In the genomic region with DNA sequence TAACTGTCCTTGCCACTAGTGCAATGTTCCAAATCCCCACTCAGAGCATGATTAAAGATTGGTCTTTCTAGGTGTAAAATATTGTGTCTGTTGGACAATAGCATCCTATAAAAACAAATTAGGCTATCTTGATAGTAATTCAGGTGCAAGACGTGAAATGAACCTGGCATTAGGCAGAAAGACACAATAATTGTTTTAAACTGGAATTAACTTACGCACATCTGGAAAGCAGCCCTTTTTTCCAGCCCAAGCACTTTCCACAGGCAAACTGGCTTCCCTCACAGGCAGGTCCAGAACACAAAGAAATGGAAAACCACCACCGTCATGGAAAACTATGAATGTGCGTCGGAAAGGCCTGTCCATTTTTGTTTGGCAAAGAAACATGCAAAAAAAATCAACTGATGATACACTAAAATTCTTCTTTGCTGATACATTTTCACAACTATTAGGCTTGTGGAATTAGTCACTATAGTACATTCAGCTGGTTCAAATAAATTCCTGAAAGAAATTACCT, we compare ENCODE assay signal across 16 cellular contexts.
DNase-seq lines count a peak whose midpoint lies in the region; ATAC-seq and TF ChIP-seq lines count a peak whose summit lies in the region.
"Had no signal": no experiment of that assay in that cellular context is flagged by ENCODE, and none has a peak within 500 bp of the region (broad histone marks: within the 10 kb centered on the region; RNA-seq: fewer than 3 reads in every experiment).

No MANE protein-coding gene starts in this region.

- H3K4me3 ChIP-seq in AG10803 (ENCODE audit: low read length) = no peak overlapping the region
- no peak overlapping the region for H3K4me3 ChIP-seq in SK-N-SH (ENCODE audit: low read depth in 2 of 2, low read length in 1 of 2)
- no peak overlapping the region for H3K4me3 ChIP-seq in foreskin fibroblast (ENCODE audit: low read depth in 1 of 2, low read length in 2 of 2)
- no peak overlapping the region for H3K4me3 ChIP-seq in PC-3 (ENCODE audit: low read length)
- H3K4me3 ChIP-seq: GM23338, K562 had no signal

- H3K79me2 ChIP-seq in SK-N-SH (ENCODE audit: insufficient read depth) = no peaks in the 10 kb centered on the region
- H3K79me2 ChIP-seq in PC-3 (ENCODE audit: low read length) = no peaks in the 10 kb centered on the region

- H3K36me3 ChIP-seq in SK-N-SH (replicated peaks in 1 of 2; ENCODE audit: control insufficient read depth in 1 of 2, insufficient read depth in 2 of 2, low read length in 1 of 2) (no peaks in the 10 kb centered on the region), PC-3 (ENCODE audit: low read depth, low read length) (no peaks in the 10 kb centered on the region)
- H3K36me3 ChIP-seq: BE2C had no signal

- POLR2A ChIA-PET in SK-N-SH (lab: Yijun Ruan, JAX) (no interaction called here), PC-3 (lab: Charles Lee; ENCODE audit: unreplicated experiment) (no interaction called here)

- DNase-seq in AG10803 (ENCODE audit: low read depth) (peak; percentile 12), ELR (ENCODE audit: low read depth) (peak; percentile 4), SK-N-SH (peak; percentile 16), foreskin fibroblast (peak; percentile 1 to 14), omental fat pad (ENCODE audit: low spot score) (no peak), PC-3 (no peak), DMS114 treated with DMSO at 0.1 percent for 48 hours (lab: John Stamatoyannopoulos, UW; ENCODE audit: unreplicated experiment) (no peak)
- DNase-seq: 8988T; BE2C; CD8-positive, alpha-beta T cell; COR-L47; DND-41; H7 had no signal

- H4K20me1 ChIP-seq in SK-N-SH (ENCODE audit: insufficient read depth) (no peaks in the 10 kb centered on the region), PC-3 (ENCODE audit: low read length) (no peaks in the 10 kb centered on the region)

- ATAC-seq in omental fat pad (ENCODE audit: low FRiP score) = no peak
- ATAC-seq in GM19324 (IDR thresholded peaks at IDR 0.05; ENCODE audit: low FRiP score, unreplicated experiment) = no peak
- ATAC-seq in PC-3 = no peak
- ATAC-seq: CD8-positive, alpha-beta T cell; GM23338; K562 had no signal

- H3K9ac ChIP-seq in SK-N-SH (no peak overlapping the region), PC-3 (ENCODE audit: low read length) (no peak overlapping the region)

- intact Hi-C loops in PC-3 (cut with micrococcal nuclease) = no loop called here

- TF ChIP-seq CTCF in AG10803 (conservative IDR thresholded peaks at IDR 0.05; ENCODE audit: low read length) = no peak
- no peak for TF ChIP-seq CTCF in SK-N-SH (IDR thresholded peaks at IDR 0.05)
- no peak for TF ChIP-seq CTCF in foreskin fibroblast (IDR thresholded peaks at IDR 0.05; ENCODE audit: low read depth, low read length)
- TF ChIP-seq CTCF in omental fat pad (IDR thresholded peaks at IDR 0.05) = no peak
- no peak for TF ChIP-seq CTCF in PC-3 (conservative IDR thresholded peaks at IDR 0.05; ENCODE audit: low read depth, low read length)

- H3K4me2 ChIP-seq in SK-N-SH (no peak overlapping the region), PC-3 (ENCODE audit: low read length) (no peak overlapping the region)
- H3K4me2 ChIP-seq: GM23338 had no signal

- H3K9me2 ChIP-seq in SK-N-SH = no peaks in the 10 kb centered on the region
- no peaks in the 10 kb centered on the region for H3K9me2 ChIP-seq in PC-3 (replicated peaks; ENCODE audit: low read length)

- no TSS peak for BruUV-seq in PC-3 (replicated peaks; lab: Mats Ljungman, UMichigan)

- H3K27ac ChIP-seq in SK-N-SH (ENCODE audit: low read depth in 2 of 2, low read length in 1 of 2) = peak overlapping the region in 1 of 2 experiments; percentile 50; a peak in 2 of 4 replicates
- H3K27ac ChIP-seq in PC-3 (ENCODE audit: low read length) = no peak overlapping the region

- H3F3A ChIP-seq in SK-N-SH (replicated peaks; ENCODE audit: insufficient read depth) = no peaks in the 10 kb centered on the region
- H3F3A ChIP-seq in PC-3 (ENCODE audit: low read length, unreplicated experiment) = no peaks in the 10 kb centered on the region

- H2AFZ ChIP-seq in SK-N-SH (ENCODE audit: low read depth) = no peak overlapping the region
- no peak overlapping the region for H2AFZ ChIP-seq in PC-3 (ENCODE audit: low read length)
- H2AFZ ChIP-seq: GM23338 had no signal

- TF ChIP-seq EP300 in SK-N-SH (IDR thresholded peaks at IDR 0.05; ENCODE audit: borderline replicate concordance in 1 of 2, low read depth in 1 of 2, low read length in 1 of 2) = peak in 1 of 2 experiments; percentile 61; a peak in 1 of 4 replicates

- H3K27me3 ChIP-seq in SK-N-SH (ENCODE audit: insufficient read depth) (0 out of 2 replicates have a peak, but pooled peaks cover 7% of the 10 kb centered on the region), PC-3 (ENCODE audit: low read length) (peaks cover 6% of the 10 kb centered on the region; the same call in 1 of the 2 replicates)
- H3K27me3 ChIP-seq: BE2C had no signal

- H3K9me3 ChIP-seq in SK-N-SH (no peaks in the 10 kb centered on the region), PC-3 (ENCODE audit: low read length) (no peaks in the 10 kb centered on the region)
- H3K9me3 ChIP-seq: BE2C had no signal

- CTCF ChIA-PET in SK-N-SH (lab: Yijun Ruan, JAX) = interaction anchor here (0.9 to 1.7 kb wide), 2 partner anchors 73 to 291 kb away, joined by 4 read pairs; no protein-coding TSS in a partner anchor
- CTCF ChIA-PET in PC-3 (lab: Charles Lee) = no interaction called here

- TF ChIP-seq RAD21 in SK-N-SH (IDR thresholded peaks at IDR 0.05; ENCODE audit: low read length) = no peak; the same call in 1 of the 2 replicates

- WGBS in SK-N-SH (ENCODE audit: low lambda C conversion rate) = 55% methylated on average over 5 of the region's 5 CpGs

- H3K4me1 ChIP-seq in SK-N-SH (ENCODE audit: control insufficient read depth in 1 of 2, insufficient read depth in 2 of 2, low read depth in 1 of 2, low read length in 1 of 2) = peaks cover 0 to 7% of the 10 kb centered on the region in 2 experiments; a peak in 2 of 4 replicates
- no peaks in the 10 kb centered on the region for H3K4me1 ChIP-seq in PC-3 (ENCODE audit: insufficient read depth, low read length)
- H3K4me1 ChIP-seq: BE2C had no signal

TF ChIP-seq in SK-N-SH, 30 proteins besides CTCF, POLR2A, EP300 and RAD21:
- TF ChIP-seq RCOR1 (IDR thresholded peaks at IDR 0.05; ENCODE audit: low read length) = peak; percentile 47; the same call in 1 of the 2 replicates
- TF ChIP-seq NRF1 (IDR thresholded peaks at IDR 0.05; ENCODE audit: low read depth, low read length) = no peak
- TF ChIP-seq GATA2 (CRISPR knock-in tag; IDR thresholded peaks at IDR 0.05) = peak; percentile 72
- no peak for TF ChIP-seq FOXJ3 (CRISPR knock-in tag; IDR thresholded peaks at IDR 0.05)

Comparison
In these comparisons a context has a peak if more than half of its experiments do, and no peak if none do; other contexts are left out.
1. DNase-seq: peak in AG10803 (single experiment), ELR (single experiment), SK-N-SH (single experiment) and foreskin fibroblast (2 of 2); none in omental fat pad (single experiment), PC-3 (single experiment) and DMS114 treated with DMSO at 0.1 percent for 48 hours (single experiment).